ENCODE assay signal across 21 cellular contexts in the genomic region with DNA sequence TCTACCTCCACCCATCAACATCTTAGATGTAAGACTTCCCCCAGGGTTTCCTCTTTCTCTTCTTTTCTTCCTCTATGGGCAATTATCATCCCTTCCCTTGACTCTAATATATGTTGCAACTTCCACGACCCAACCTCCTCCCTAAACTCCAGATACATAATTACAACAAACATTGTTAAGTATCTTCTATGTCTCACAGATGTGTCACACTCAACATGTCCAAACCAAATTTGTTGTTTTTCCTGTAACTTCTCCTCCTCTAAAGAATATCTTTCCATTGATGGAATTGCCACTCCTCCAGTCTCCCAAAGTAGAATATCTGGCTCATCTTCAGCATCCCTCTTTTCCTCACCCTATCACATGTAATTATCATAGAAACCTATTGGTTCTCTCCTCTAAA.
"Had no signal": no experiment of that assay in that cellular context is flagged by ENCODE, and none has a peak within 500 bp of the region (broad histone marks: within the 10 kb centered on the region; RNA-seq: fewer than 3 reads in every experiment).

No MANE protein-coding gene starts in this region.

- H3K79me2 ChIP-seq: hepatocyte had no signal

- ATAC-seq: effector memory CD8-positive, alpha-beta T cell; gastroesophageal sphincter; heart left ventricle; left cardiac atrium; left lung; left ventricle myocardium superior; lower lobe of right lung; naive thymus-derived CD4-positive, alpha-beta T cell had no signal

- H3K4me3 ChIP-seq: colonic mucosa, esophagus squamous epithelium, gastroesophageal sphincter, heart left ventricle, hepatocyte, left lung, lower lobe of right lung had no signal

- H3K27ac ChIP-seq: colonic mucosa, esophagus squamous epithelium, gastroesophageal sphincter, heart left ventricle, hepatocyte, left lung, lower lobe of right lung had no signal

- H2AFZ ChIP-seq: hepatocyte had no signal

- H3K27me3 ChIP-seq: colonic mucosa, esophagus squamous epithelium, gastroesophageal sphincter, heart left ventricle, hepatocyte, left lung had no signal

- H3K4me1 ChIP-seq: colonic mucosa, esophagus squamous epithelium, gastroesophageal sphincter, heart left ventricle, left lung, lower lobe of right lung had no signal

- H3K4me2 ChIP-seq: hepatocyte had no signal

- H3K36me3 ChIP-seq: colonic mucosa, esophagus squamous epithelium, gastroesophageal sphincter, heart left ventricle, left lung, lower lobe of right lung had no signal

- FAIRE-seq: endometrium, frontal cortex had no signal

- H3K9me3 ChIP-seq: colonic mucosa, esophagus squamous epithelium, gastroesophageal sphincter, heart left ventricle, left lung, lower lobe of right lung had no signal

- DNase-seq: colonic mucosa; cortex of kidney; effector CD8-positive, alpha-beta T cell; effector memory CD8-positive, alpha-beta T cell; endodermal cell; esophagus squamous epithelium; foreskin fibroblast; heart left ventricle; hypothalamus; immature natural killer cell; islet precursor cell; left cardiac atrium; left lung; left ventricle myocardium superior; lower lobe of right lung; midbrain; naive thymus-derived CD4-positive, alpha-beta T cell had no signal
